1 cellular context compared by ENCODE assay signal in the genomic region with DNA sequence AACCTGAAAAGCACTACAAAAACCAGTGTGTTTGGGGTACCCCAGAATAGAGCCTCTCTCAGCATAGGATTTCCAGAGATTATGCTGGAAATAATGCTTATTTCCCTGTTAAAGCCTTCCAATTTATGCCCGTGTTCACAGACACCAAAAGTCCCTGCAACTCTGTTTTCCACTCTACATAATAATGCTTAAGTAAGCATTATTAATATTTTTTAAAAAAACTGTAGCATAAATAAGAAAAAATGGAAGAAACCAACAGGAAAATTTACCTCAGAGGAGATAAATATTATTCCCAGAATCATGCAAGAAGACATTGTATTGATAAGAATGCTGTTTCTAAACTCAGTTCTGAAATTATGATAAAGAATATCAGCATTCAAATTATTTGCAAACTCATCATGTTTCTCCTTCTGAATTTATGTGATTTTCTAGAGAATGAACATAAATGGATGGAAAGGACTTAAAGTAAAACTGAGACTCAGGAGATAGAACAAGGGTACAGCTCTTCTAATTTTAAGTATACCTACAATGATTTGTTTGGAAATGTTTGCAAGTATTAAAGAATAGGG.
TF ChIP-seq lines count a peak whose summit lies in the region.

No MANE protein-coding gene starts in this region.

TF ChIP-seq in K562, 482 proteins besides CTCF, POLR2A, EP300 and RAD21 (continued from another document):
- TF ChIP-seq, protein P1, sequence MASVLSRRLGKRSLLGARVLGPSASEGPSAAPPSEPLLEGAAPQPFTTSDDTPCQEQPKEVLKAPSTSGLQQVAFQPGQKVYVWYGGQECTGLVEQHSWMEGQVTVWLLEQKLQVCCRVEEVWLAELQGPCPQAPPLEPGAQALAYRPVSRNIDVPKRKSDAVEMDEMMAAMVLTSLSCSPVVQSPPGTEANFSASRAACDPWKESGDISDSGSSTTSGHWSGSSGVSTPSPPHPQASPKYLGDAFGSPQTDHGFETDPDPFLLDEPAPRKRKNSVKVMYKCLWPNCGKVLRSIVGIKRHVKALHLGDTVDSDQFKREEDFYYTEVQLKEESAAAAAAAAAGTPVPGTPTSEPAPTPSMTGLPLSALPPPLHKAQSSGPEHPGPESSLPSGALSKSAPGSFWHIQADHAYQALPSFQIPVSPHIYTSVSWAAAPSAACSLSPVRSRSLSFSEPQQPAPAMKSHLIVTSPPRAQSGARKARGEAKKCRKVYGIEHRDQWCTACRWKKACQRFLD (CRISPR knock-in tag; IDR thresholded peaks at IDR 0.05) = no peak
TF ChIP-seq in K562: peak in this region for 4.
